Comparison of ENCODE assay signal across 15 cellular contexts in genomic region chr11:13831707-13832106, GRCh38.
DNase-seq lines count a peak whose midpoint lies in the region; ATAC-seq lines count a peak whose summit lies in the region.
"Had no signal": no experiment of that assay in that cellular context is flagged by ENCODE, and none has a peak within 500 bp of the region (broad histone marks: within the 10 kb centered on the region; RNA-seq: fewer than 3 reads in every experiment).

No MANE protein-coding gene starts in this region.

- no peak for ATAC-seq in HG03342 (IDR thresholded peaks at IDR 0.05; ENCODE audit: unreplicated experiment)
- no peak for ATAC-seq in GM21529 (IDR thresholded peaks at IDR 0.05; ENCODE audit: unreplicated experiment)
- no peak for ATAC-seq in GM18868 (IDR thresholded peaks at IDR 0.05; ENCODE audit: unreplicated experiment)
- ATAC-seq: heart right ventricle, HepG2, right lobe of liver, Right ventricle myocardium inferior had no signal

- peak; percentile 88 for DNase-seq in DMS 273 treated with DMSO at 0.1 percent for 48 hours (lab: John Stamatoyannopoulos, UW)
- peak; percentile 65 for DNase-seq in NCI-H1694 treated with DMSO at 0.1 percent for 48 hours (lab: John Stamatoyannopoulos, UW)
- DNase-seq in NCI-H524 (lab: John Stamatoyannopoulos, UW) = peak; percentile 92 to 97
- DNase-seq in iris pigment epithelial cell (ENCODE audit: low read depth) = peak; percentile 10
- DNase-seq in HuH-7 (ENCODE audit: low spot score) = no peak
- DNase-seq: Calu3; heart right ventricle; midbrain; right lobe of liver; stimulated activated CD4-positive, alpha-beta T cell treated with anti-CD3 and anti-CD28 coated beads, Interleukin-1b, Interleukin-23, amount 100 ng/mL, for 48 hours had no signal
